Comparison of ENCODE assay signal across 8 cellular contexts in genomic region chr20:19886666-19887288, GRCh38.
A peak's percentile ranks its signal among the peaks of the same experiment; 100 is the strongest.
DNase-seq lines count a peak whose midpoint lies in the region; ATAC-seq, FAIRE-seq and TF ChIP-seq lines count a peak whose summit lies in the region.

No MANE protein-coding gene starts in this region.

- H3K9me3 ChIP-seq in PC-9 (ENCODE audit: insufficient read depth, low read depth), result no peaks in the 10 kb centered on the region
- H3K9me3 ChIP-seq in esophagus squamous epithelium, result no peaks in the 10 kb centered on the region

- H3K4me3 ChIP-seq in AG09309 (ENCODE audit: control insufficient read depth, low read depth, low read length) (no peak overlapping the region), PC-9 (no peak overlapping the region), esophagus squamous epithelium (peak overlapping the region; percentile 0 to 58 (median 25))

- H3K36me3 Mint-ChIP-seq in nephron progenitor cell (ENCODE audit: low read depth), result peaks cover 22% of the 10 kb centered on the region
- H3K36me3 Mint-ChIP-seq in natural killer cell, result no peaks in the 10 kb centered on the region

- TSS peak; percentile 21 for BruUV-seq in PC-9 (replicated peaks; lab: Mats Ljungman, UMichigan)

- H3K27me3 ChIP-seq in PC-9 (ENCODE audit: insufficient read depth, low read depth) (no peaks in the 10 kb centered on the region), esophagus squamous epithelium (no peaks in the 10 kb centered on the region)

- intact Hi-C loops in PC-9 (cut with micrococcal nuclease; ENCODE audit: unreplicated experiment) (loop anchor here (1.0 kb wide), 2 partner anchors 42 to 101 kb away; no protein-coding TSS in a partner anchor), esophagus squamous epithelium (cut with DNase I) (loop anchor here (10.0 kb wide), 1 partner anchor 102 kb away; no protein-coding TSS in a partner anchor), natural killer cell (cut with micrococcal nuclease) (no loop called here)

- CTCF ChIA-PET in PC-9 (lab: Charles Lee), result interaction anchor here (0.7 to 2.1 kb wide), 5 partner anchors 82 to 122 kb away, joined by 3 to 23 read pairs (median 7); no protein-coding TSS in a partner anchor

- no peak overlapping the region for H2AFZ ChIP-seq in PC-9

- TF ChIP-seq CTCF in AG09309 (IDR thresholded peaks at IDR 0.05; ENCODE audit: control insufficient read depth, insufficient read depth, low read depth, low read length, missing control alignments) (peak; percentile 26), PC-9 (conservative IDR thresholded peaks at IDR 0.05) (no peak), esophagus squamous epithelium (IDR thresholded peaks at IDR 0.05) (peak in 1 of 6 experiments; percentile 6), nephron progenitor cell (IDR thresholded peaks at IDR 0.05) (no peak), natural killer cell (IDR thresholded peaks at IDR 0.05) (no peak)

- H3K27ac Mint-ChIP-seq in nephron progenitor cell (peak overlapping the region; percentile 95), natural killer cell (no peak overlapping the region)

- POLR2A ChIA-PET in PC-9 (lab: Charles Lee; ENCODE audit: unreplicated experiment), result interaction anchor here (0.7 kb wide), 1 partner anchor 90 kb away, joined by 31 read pairs; no protein-coding TSS in a partner anchor

- no peaks in the 10 kb centered on the region for H4K20me1 ChIP-seq in PC-9 (ENCODE audit: insufficient read depth)

- H3F3A ChIP-seq in PC-9 (ENCODE audit: insufficient read depth, low read depth), result peaks cover 34% of the 10 kb centered on the region

- peaks cover 75% of the 10 kb centered on the region for H3K4me1 Mint-ChIP-seq in nephron progenitor cell
- no peaks in the 10 kb centered on the region for H3K4me1 Mint-ChIP-seq in natural killer cell

- H3K27me3 Mint-ChIP-seq in nephron progenitor cell (ENCODE audit: low read depth, poor library complexity) (no peaks in the 10 kb centered on the region), natural killer cell (ENCODE audit: low read depth in 2 of 2) (peaks cover 15 to 48% of the 10 kb centered on the region in 2 donors)

- H3K9me2 ChIP-seq in PC-9 (ENCODE audit: insufficient read depth), result no peaks in the 10 kb centered on the region

- DNase-seq in AG09309 (ENCODE audit: low read depth) (no peak), PC-9 (no peak), esophagus squamous epithelium (lab: John Stamatoyannopoulos, UW) (no peak), nephron progenitor cell (no peak), GM12892 (ENCODE audit: insufficient read length) (no peak), natural killer cell (no peak), mesenteric fat pad (ENCODE audit: low spot score) (no peak)

- H3K36me3 ChIP-seq in PC-9 (ENCODE audit: low read depth) (no peaks in the 10 kb centered on the region), esophagus squamous epithelium (no peaks in the 10 kb centered on the region)

- 52 to 61% methylated on average over 8 of the region's 8 CpGs for WGBS in esophagus squamous epithelium, 2 donors

- no peak for ATAC-seq in HG03175 (IDR thresholded peaks at IDR 0.05; ENCODE audit: unreplicated experiment)
- ATAC-seq in natural killer cell, result no peak

- H3K4me3 Mint-ChIP-seq in nephron progenitor cell (no peak overlapping the region), natural killer cell (no peak overlapping the region)

- TF ChIP-seq POLR2A in esophagus squamous epithelium (IDR thresholded peaks at IDR 0.05) (no peak), GM12892 (IDR thresholded peaks at IDR 0.05; ENCODE audit: low read depth, low read length) (no peak)

- peak overlapping the region; percentile 75; the same call in 1 of the 2 replicates for H3K4me2 ChIP-seq in PC-9

- peaks cover 15% of the 10 kb centered on the region for H3K9me3 Mint-ChIP-seq in nephron progenitor cell
- no peaks in the 10 kb centered on the region for H3K9me3 Mint-ChIP-seq in natural killer cell

- H3K27ac ChIP-seq in PC-9 (peak overlapping the region; percentile 96), esophagus squamous epithelium (peak overlapping the region; percentile 76 to 94 (median 84))

- H3K4me1 ChIP-seq in PC-9 (replicated peaks; ENCODE audit: insufficient read depth), result peaks cover 48% of the 10 kb centered on the region
- H3K4me1 ChIP-seq in esophagus squamous epithelium, result peaks cover 36 to 79% (median 55%) of the 10 kb centered on the region in 3 donors

- FAIRE-seq in GM12892 (lab: Jason Lieb, UNC), result no peak

- no peaks in the 10 kb centered on the region for H3K79me2 ChIP-seq in PC-9 (ENCODE audit: low read depth)

Comparison
In these comparisons a context has a peak if more than half of its experiments do, and no peak if none do; other contexts are left out.
1. H3K4me3 ChIP-seq: peak in esophagus squamous epithelium (4 of 4); none in AG09309 (single experiment) and PC-9 (single experiment).